In genomic region chr7:28542410-28542809, GRCh38 we compare ENCODE assay signal across 1 cellular context.
TF ChIP-seq lines count a peak whose summit lies in the region.

No MANE protein-coding gene starts in this region.

TF ChIP-seq in SK-N-SH, 30 proteins besides CTCF, POLR2A, EP300 and RAD21 (continued from another document):
- TF ChIP-seq PBX3 (IDR thresholded peaks at IDR 0.05) (no peak), JUND (IDR thresholded peaks at IDR 0.05) (no peak), RXRA (IDR thresholded peaks at IDR 0.05; ENCODE audit: borderline replicate concordance, low read depth) (no peak), GABPA (IDR thresholded peaks at IDR 0.05; ENCODE audit: low read depth) (no peak), REST (IDR thresholded peaks at IDR 0.05; ENCODE audit: low read depth, low read length) (no peak), CHD2 (IDR thresholded peaks at IDR 0.05; ENCODE audit: low read length, partially characterized antibody) (peak; percentile 83), NRF1 (IDR thresholded peaks at IDR 0.05; ENCODE audit: low read depth, low read length) (no peak)
